In the genomic region with DNA sequence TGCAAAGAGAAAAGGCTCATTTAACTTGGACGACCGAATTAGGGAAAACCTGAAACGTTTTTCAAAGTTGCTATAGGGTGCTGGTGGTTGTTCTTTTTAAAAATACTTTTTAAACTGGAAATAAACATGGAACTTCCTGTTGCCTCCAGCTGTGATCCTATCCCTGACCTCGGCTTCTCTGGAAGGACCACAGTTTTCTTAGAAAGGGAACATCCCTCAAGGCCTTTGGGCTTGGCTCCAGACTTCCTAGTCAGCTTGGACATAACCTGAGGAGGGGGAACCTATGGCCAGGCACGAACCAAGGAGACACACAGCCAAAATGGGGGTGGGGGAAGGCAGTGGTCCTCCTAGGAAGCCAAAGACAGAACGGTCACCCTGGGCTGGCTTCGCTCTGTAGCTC, we compare ENCODE assay signal across 1 cellular context.
TF ChIP-seq lines count a peak whose summit lies in the region.

No MANE protein-coding gene starts in this region.

TF ChIP-seq in IMR-90, 13 proteins besides CTCF, POLR2A, EP300 and RAD21:
- no peak for TF ChIP-seq MAFK (IDR thresholded peaks at IDR 0.05; ENCODE audit: low read depth, low read length)
- TF ChIP-seq RCOR1 (IDR thresholded peaks at IDR 0.05; ENCODE audit: insufficient replicate concordance, low read length): no peak
- no peak for TF ChIP-seq NFE2L2 (IDR thresholded peaks at IDR 0.05; ENCODE audit: low read depth, low read length)
- no peak for TF ChIP-seq CEBPB (IDR thresholded peaks at IDR 0.05; ENCODE audit: low read depth, low read length)
- TF ChIP-seq MXI1 (IDR thresholded peaks at IDR 0.05; ENCODE audit: borderline replicate concordance, low read depth, low read length): no peak
- TF ChIP-seq CHD1 (IDR thresholded peaks at IDR 0.05; ENCODE audit: low read depth, low read length): no peak
- no peak for TF ChIP-seq SMC3 (IDR thresholded peaks at IDR 0.05; ENCODE audit: low read depth, low read length)
- TF ChIP-seq MAZ (IDR thresholded peaks at IDR 0.05; ENCODE audit: borderline replicate concordance, low read depth, low read length): no peak
- no peak for TF ChIP-seq RFX5 (IDR thresholded peaks at IDR 0.05; ENCODE audit: low read depth, low read length)
- TF ChIP-seq, protein P1, sequence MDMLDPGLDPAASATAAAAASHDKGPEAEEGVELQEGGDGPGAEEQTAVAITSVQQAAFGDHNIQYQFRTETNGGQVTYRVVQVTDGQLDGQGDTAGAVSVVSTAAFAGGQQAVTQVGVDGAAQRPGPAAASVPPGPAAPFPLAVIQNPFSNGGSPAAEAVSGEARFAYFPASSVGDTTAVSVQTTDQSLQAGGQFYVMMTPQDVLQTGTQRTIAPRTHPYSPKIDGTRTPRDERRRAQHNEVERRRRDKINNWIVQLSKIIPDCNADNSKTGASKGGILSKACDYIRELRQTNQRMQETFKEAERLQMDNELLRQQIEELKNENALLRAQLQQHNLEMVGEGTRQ (IDR thresholded peaks at IDR 0.05; ENCODE audit: low read depth, low read length): no peak
- TF ChIP-seq, protein P2, sequence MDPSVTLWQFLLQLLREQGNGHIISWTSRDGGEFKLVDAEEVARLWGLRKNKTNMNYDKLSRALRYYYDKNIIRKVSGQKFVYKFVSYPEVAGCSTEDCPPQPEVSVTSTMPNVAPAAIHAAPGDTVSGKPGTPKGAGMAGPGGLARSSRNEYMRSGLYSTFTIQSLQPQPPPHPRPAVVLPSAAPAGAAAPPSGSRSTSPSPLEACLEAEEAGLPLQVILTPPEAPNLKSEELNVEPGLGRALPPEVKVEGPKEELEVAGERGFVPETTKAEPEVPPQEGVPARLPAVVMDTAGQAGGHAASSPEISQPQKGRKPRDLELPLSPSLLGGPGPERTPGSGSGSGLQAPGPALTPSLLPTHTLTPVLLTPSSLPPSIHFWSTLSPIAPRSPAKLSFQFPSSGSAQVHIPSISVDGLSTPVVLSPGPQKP (IDR thresholded peaks at IDR 0.05; ENCODE audit: borderline replicate concordance, low read depth, low read length): no peak
